Comparison of ENCODE assay signal across 1 cellular context in genomic region chr6:165488624-165489295, GRCh38.
TF ChIP-seq lines count a peak whose summit lies in the region.

No MANE protein-coding gene starts in this region.

TF ChIP-seq in IMR-90, 13 proteins besides CTCF, POLR2A, EP300 and RAD21:
- no peak for TF ChIP-seq MXI1 (IDR thresholded peaks at IDR 0.05; ENCODE audit: borderline replicate concordance, low read depth, low read length)
- TF ChIP-seq USF2 (IDR thresholded peaks at IDR 0.05; ENCODE audit: low read depth, low read length) = no peak
- no peak for TF ChIP-seq CEBPB (IDR thresholded peaks at IDR 0.05; ENCODE audit: low read depth, low read length)
- TF ChIP-seq RCOR1 (IDR thresholded peaks at IDR 0.05; ENCODE audit: insufficient replicate concordance, low read length) = no peak
- no peak for TF ChIP-seq BHLHE40 (IDR thresholded peaks at IDR 0.05; ENCODE audit: low read depth, low read length)
- no peak for TF ChIP-seq NFE2L2 (IDR thresholded peaks at IDR 0.05; ENCODE audit: low read depth, low read length)
- TF ChIP-seq RFX5 (IDR thresholded peaks at IDR 0.05; ENCODE audit: low read depth, low read length) = no peak
TF ChIP-seq in IMR-90: peak in this region for 0.
